ENCODE assay signal across 1 cellular context in genomic region chr19:55579766-55580621, GRCh38.
TF ChIP-seq lines count a peak whose summit lies in the region.

No MANE protein-coding gene starts in this region.

TF ChIP-seq in H1, 55 proteins besides CTCF, POLR2A, EP300 and RAD21:
- TF ChIP-seq E2F6 (IDR thresholded peaks at IDR 0.05) (no peak), RFX5 (IDR thresholded peaks at IDR 0.05; ENCODE audit: borderline replicate concordance, low read depth, low read length) (no peak)
